In the genomic region with DNA sequence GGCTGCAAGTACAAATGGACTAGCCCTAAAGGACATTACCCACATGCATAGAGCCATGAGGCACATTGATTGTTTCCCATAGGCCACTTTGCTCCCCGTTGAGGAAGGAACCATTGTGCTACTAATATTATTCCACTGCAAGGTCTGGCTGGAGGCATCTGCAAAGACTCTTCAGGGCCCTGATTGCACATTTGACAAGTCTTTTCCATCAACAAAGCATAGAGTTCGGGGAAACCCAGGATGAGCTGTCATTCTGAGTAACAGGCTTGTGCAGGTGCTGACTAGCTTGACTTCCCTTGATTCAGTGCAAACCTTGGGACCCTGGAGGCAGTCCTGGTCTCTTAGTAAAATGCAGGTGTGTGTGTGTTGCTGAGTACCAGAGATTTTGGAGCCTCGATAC, we compare ENCODE assay signal across 8 cellular contexts.
DNase-seq lines count a peak whose midpoint lies in the region; ATAC-seq and TF ChIP-seq lines count a peak whose summit lies in the region.

No MANE protein-coding gene starts in this region.

- H3K4me1 Mint-ChIP-seq in stimulated activated effector memory CD8-positive, alpha-beta T cell treated with anti-CD3 and anti-CD28 coated beads, Interleukin-12 subunit alpha, Interleukin-12 subunit beta, amount 100 ng/mL, for 72 hours, result peaks cover 85% of the 10 kb centered on the region

- H3K9me3 ChIP-seq in right atrium auricular region, result no peaks in the 10 kb centered on the region
- no peaks in the 10 kb centered on the region for H3K9me3 ChIP-seq in left lung

- ATAC-seq in left ventricle myocardium superior, result peak; percentile 8
- ATAC-seq in left lung, result peak; percentile 39
- ATAC-seq in stimulated activated effector memory CD8-positive, alpha-beta T cell treated with anti-CD3 and anti-CD28 coated beads, Interleukin-12 subunit alpha, Interleukin-12 subunit beta, amount 100 ng/mL, for 72 hours, result peak; percentile 98
- no peak for ATAC-seq in HG02970 (IDR thresholded peaks at IDR 0.05; ENCODE audit: low FRiP score, unreplicated experiment)

- peak overlapping the region in 1 of 2 donors; percentile 22 for H3K27ac ChIP-seq in right atrium auricular region
- H3K27ac ChIP-seq in left lung, result peak overlapping the region; percentile 2 to 77

- DNase-seq in left ventricle myocardium superior (no peak), right atrium auricular region (ENCODE audit: low spot score) (no peak), left lung (no peak), NCI-H146 (lab: John Stamatoyannopoulos, UW) (no peak), SW 1271 (lab: John Stamatoyannopoulos, UW) (no peak)
- DNase-seq in activated CD8-positive, alpha-beta memory T cell treated with anti-CD3 and anti-CD28 coated beads, Interleukin-2, amount 50 U/mL, for 48 hours, result peak; percentile 72
- peak; percentile 33 to 81 for DNase-seq in stimulated activated effector memory CD8-positive, alpha-beta T cell treated with anti-CD3 and anti-CD28 coated beads, Interleukin-12 subunit alpha, Interleukin-12 subunit beta, amount 100 ng/mL, for 72 hours (ENCODE audit: low spot score in 2 of 2)

- H3K27me3 ChIP-seq in right atrium auricular region (no peaks in the 10 kb centered on the region), left lung (no peaks in the 10 kb centered on the region)

- H3K4me1 ChIP-seq in right atrium auricular region (peaks cover 0 to 81% of the 10 kb centered on the region in 2 donors), left lung (peaks cover 31 to 83% of the 10 kb centered on the region in 2 donors)

- H3K9me3 Mint-ChIP-seq in stimulated activated effector memory CD8-positive, alpha-beta T cell treated with anti-CD3 and anti-CD28 coated beads, Interleukin-12 subunit alpha, Interleukin-12 subunit beta, amount 100 ng/mL, for 72 hours, result no peaks in the 10 kb centered on the region

- H3K36me3 ChIP-seq in right atrium auricular region, result no peaks in the 10 kb centered on the region
- H3K36me3 ChIP-seq in left lung, result no peaks in the 10 kb centered on the region

- peak overlapping the region; percentile 57 for H3K4me3 Mint-ChIP-seq in stimulated activated effector memory CD8-positive, alpha-beta T cell treated with anti-CD3 and anti-CD28 coated beads, Interleukin-12 subunit alpha, Interleukin-12 subunit beta, amount 100 ng/mL, for 72 hours

- intact Hi-C loops in left ventricle myocardium superior (cut with micrococcal nuclease), result no loop called here
- intact Hi-C loops in left lung (cut with DNase I), result no loop called here

- peaks cover 69% of the 10 kb centered on the region for H3K36me3 Mint-ChIP-seq in stimulated activated effector memory CD8-positive, alpha-beta T cell treated with anti-CD3 and anti-CD28 coated beads, Interleukin-12 subunit alpha, Interleukin-12 subunit beta, amount 100 ng/mL, for 72 hours

- TF ChIP-seq CTCF in right atrium auricular region (IDR thresholded peaks at IDR 0.05) (no peak), left lung (IDR thresholded peaks at IDR 0.05) (no peak)

- peak overlapping the region; percentile 81 for H3K27ac Mint-ChIP-seq in stimulated activated effector memory CD8-positive, alpha-beta T cell treated with anti-CD3 and anti-CD28 coated beads, Interleukin-12 subunit alpha, Interleukin-12 subunit beta, amount 100 ng/mL, for 72 hours

- no peak overlapping the region for H3K4me3 ChIP-seq in right atrium auricular region
- H3K4me3 ChIP-seq in left lung, result no peak overlapping the region

Comparison
In these comparisons a context has a peak if more than half of its experiments do, and no peak if none do; other contexts are left out.
1. DNase-seq: peak in activated CD8-positive, alpha-beta memory T cell treated with anti-CD3 and anti-CD28 coated beads, Interleukin-2, amount 50 U/mL, for 48 hours (single experiment) and stimulated activated effector memory CD8-positive, alpha-beta T cell treated with anti-CD3 and anti-CD28 coated beads, Interleukin-12 subunit alpha, Interleukin-12 subunit beta, amount 100 ng/mL, for 72 hours (2 of 2); none in left ventricle myocardium superior (single experiment), right atrium auricular region (single experiment), left lung (0 of 2), NCI-H146 (single experiment) and SW 1271 (0 of 2).